ENCODE assay signal across 11 cellular contexts in the genomic region with DNA sequence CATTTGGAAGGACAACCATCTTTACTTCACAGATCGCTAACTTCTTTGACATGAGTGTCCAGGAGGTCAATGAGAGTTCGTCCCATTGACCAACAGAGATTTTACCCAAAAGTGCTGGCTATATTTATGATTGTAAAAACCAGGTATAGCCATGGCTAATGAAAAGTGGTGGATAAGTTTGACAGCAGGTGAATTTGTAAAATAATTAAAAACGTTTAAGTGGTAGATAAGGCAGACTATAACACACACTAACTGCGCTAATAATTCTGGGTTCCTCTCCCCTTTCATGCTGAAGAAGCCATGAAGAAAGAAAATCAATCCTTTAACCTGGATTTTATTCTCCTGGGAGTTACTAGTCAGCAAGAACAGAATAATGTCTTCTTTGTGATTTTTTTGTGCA. TPM values are rescaled to one million over a fixed set of nuclear protein-coding genes. Genes with fewer than 3 reads are reported as not detected.
"Had no signal": no experiment of that assay in that cellular context is flagged by ENCODE, and none has a peak within 500 bp of the region (broad histone marks: within the 10 kb centered on the region; RNA-seq: fewer than 3 reads in every experiment).

Gene OR1A2 (plus strand): TSS at position 301 of the 400 bp plus-strand sequence. CDS start 0 bp downstream, at position 301.

- H3K4me3 ChIP-seq: K562 had no signal

- ATAC-seq: HepG2, K562 had no signal

- H3K9ac ChIP-seq: KMS-11 had no signal

- H3K27ac ChIP-seq: HL-60, KMS-11 had no signal

- FAIRE-seq: HepG2, HTR-8/SVneo, K562 had no signal

- DNase-seq: IMR-90, KBM-7, KG1 had no signal

- H3K4me2 ChIP-seq: KMS-11 had no signal

RNA-seq across cellular contexts. Expression of gene OR1A2, which starts in this region (rescaled TPM):
- total RNA-seq: HepG2, HT-29, HT1080, IMR-90, K562 had no signal
- polyA plus RNA-seq: HepG2, IgD-negative memory B cell, IMR-90, K562 had no signal
